ENCODE assay signal across 35 cellular contexts in genomic region chr2:19425419-19425818, GRCh38.
DNase-seq lines count a peak whose midpoint lies in the region; ATAC-seq, FAIRE-seq and TF ChIP-seq lines count a peak whose summit lies in the region.
"Had no signal": no experiment of that assay in that cellular context is flagged by ENCODE, and none has a peak within 500 bp of the region (broad histone marks: within the 10 kb centered on the region; RNA-seq: fewer than 3 reads in every experiment).

No MANE protein-coding gene starts in this region.

- H3K18ac ChIP-seq in H1 (ENCODE audit: extremely low read depth, low read length) = no peak overlapping the region

- no peaks in the 10 kb centered on the region for H3K23me2 ChIP-seq in H1 (ENCODE audit: low read depth, low read length)

- no peak overlapping the region for H2BK20ac ChIP-seq in H1 (ENCODE audit: low read length)

- H4K20me1 ChIP-seq in H1 (replicated peaks in 1 of 2; ENCODE audit: control insufficient read depth in 1 of 2, insufficient read depth in 2 of 2, low read length in 2 of 2) = no peaks in the 10 kb centered on the region

- no peak overlapping the region for H3K4ac ChIP-seq in H1 (replicated peaks; ENCODE audit: insufficient read length, low read depth, low read length)

- POLR2A ChIA-PET in H1 (lab: Charles Lee; ENCODE audit: partially characterized antibody) = no interaction called here

- no peaks in the 10 kb centered on the region for H3K79me2 ChIP-seq in H1 (ENCODE audit: control insufficient read depth in 1 of 2, insufficient read depth in 2 of 2, low read length in 2 of 2)

- peak; percentile 7 for FAIRE-seq in H1 (lab: Jason Lieb, UNC)
- FAIRE-seq: A204.1, D721Med, H54 had no signal

- intact Hi-C loops in Right ventricle myocardium superior (cut with DNase I) = no loop called here
- intact Hi-C loops in left ventricle myocardium inferior (cut with micrococcal nuclease) = no loop called here
- intact Hi-C loops in activated T-helper 1 cell treated with anti-CD3 and anti-CD28 coated beads, Interleukin-12 subunit alpha, Interleukin-12 subunit beta, Interleukin-2, Interleukin-4 antibody, amounts not matched to agents 30 ng/mL and 10 ng/mL and 1 ng/mL, durations not matched to agents 14 hours and 24 hours and 36 hours (cut with micrococcal nuclease) = no loop called here

- no peak overlapping the region for H2BK5ac ChIP-seq in H1 (ENCODE audit: low read depth, low read length)

- no peaks in the 10 kb centered on the region for H3K79me1 ChIP-seq in H1 (ENCODE audit: low read depth, low read length)

- 74% methylated on average over 2 of the region's 2 CpGs; no CpG with 5 or more reads in 1 of the 2 experiments for WGBS in H1 (ENCODE audit: extremely low coverage in 1 of 2, insufficient coverage in 1 of 2, insufficient read length in 1 of 2, insufficient replicate concordance in 2 of 2, low coverage in 1 of 2, low lambda C conversion rate in 2 of 2, missing lambda C conversion rate in 1 of 2), 2 experiments

- TF ChIP-seq POLR2A in H1 (IDR thresholded peaks at IDR 0.05; ENCODE audit: control extremely low read depth in 1 of 2, low read depth in 2 of 2, low read length in 2 of 2) = no peak

- H3K14ac ChIP-seq in H1 (ENCODE audit: insufficient read length) = no peak overlapping the region

- H3K4me1 ChIP-seq in right atrium auricular region (no peaks in the 10 kb centered on the region), H1 (replicated peaks in 1 of 4; ENCODE audit: control insufficient read depth in 3 of 4, insufficient read depth in 4 of 4, low read length in 3 of 4) (peaks cover 0 to 15% (median 5%) of the 10 kb centered on the region in 4 experiments; a peak in 3 of 7 replicates), left ventricle myocardium inferior (peaks cover 2% of the 10 kb centered on the region)

- H3K4me3 ChIP-seq in right atrium auricular region = no peak overlapping the region
- H3K4me3 ChIP-seq in H1 (ENCODE audit: extremely low read depth in 1 of 4, insufficient read depth in 2 of 4, low read depth in 3 of 4, low read length in 4 of 4) = peak overlapping the region in 1 of 4 experiments; percentile 2; a peak in 1 of 8 replicates
- H3K4me3 ChIP-seq in left ventricle myocardium inferior = no peak overlapping the region
- H3K4me3 ChIP-seq: cardiac muscle cell, smooth muscle cell, thoracic aorta had no signal

- DNase-seq in Right ventricle myocardium superior (no peak), right atrium auricular region (ENCODE audit: low spot score) (no peak), H1 (ENCODE audit: low read depth in 1 of 2, low spot score in 2 of 2) (no peak), left ventricle myocardium inferior (no peak), GF-D8 (lab: John Stamatoyannopoulos, UW) (no peak)
- no peak for DNase-seq in activated T-helper 1 cell treated with anti-CD3 and anti-CD28 coated beads, Interleukin-12 subunit alpha, Interleukin-12 subunit beta, Interleukin-2, Interleukin-4 antibody, amounts not matched to agents 30 ng/mL and 10 ng/mL and 1 ng/mL, durations not matched to agents 14 hours and 24 hours and 36 hours (ENCODE audit: low spot score)
- no peak for DNase-seq in activated T-cell treated with anti-CD3 and anti-CD28 coated beads, Interleukin-2, amount 50 U/mL, for 72 hours
- DNase-seq: activated CD4-positive, CD25-positive, alpha-beta regulatory T cell treated with anti-CD3 and anti-CD28 coated beads, Interleukin-2, amount 50 U/mL, for 72 hours; activated CD8-positive, alpha-beta memory T cell treated with anti-CD3 and anti-CD28 coated beads, Interleukin-2, amount 50 U/mL, for 48 hours; activated CD8-positive, alpha-beta T cell treated with anti-CD3 and anti-CD28 coated beads for 36 hours; activated naive CD4-positive, alpha-beta T cell treated with anti-CD3 and anti-CD28 coated beads, Interleukin-2, amount 10 ng/mL, durations not matched to agents 7 days and 5 days; amygdala; CD4-positive, CD25-positive, alpha-beta regulatory T cell; cortex of kidney; DND-41; effector memory CD4-positive, alpha-beta T cell; left colon; NCI-H1105; NCI-H187; NCI-H2171 treated with DMSO at 0.1 percent for 48 hours; NCI-H510A; PC-3; stimulated activated CD4-positive, alpha-beta T cell treated with anti-CD3 and anti-CD28 coated beads, Interleukin-2, amount 100 ng/mL, for 24 hours; T-helper 17 cell had no signal

- H3K4me2 ChIP-seq in H1 (ENCODE audit: insufficient read depth in 1 of 2, low read depth in 2 of 2, low read length in 2 of 2) = peak overlapping the region; percentile 40 to 41; a peak in 3 of 4 replicates
- H3K4me2 ChIP-seq: smooth muscle cell had no signal

- no peaks in the 10 kb centered on the region for H3K36me3 ChIP-seq in right atrium auricular region
- H3K36me3 ChIP-seq in H1 (ENCODE audit: control insufficient read depth in 2 of 4, insufficient read depth in 4 of 4, low read length in 3 of 4) = no peaks in the 10 kb centered on the region
- H3K36me3 ChIP-seq in left ventricle myocardium inferior = no peaks in the 10 kb centered on the region
- H3K36me3 ChIP-seq: cardiac muscle cell, thoracic aorta had no signal

- H4K91ac ChIP-seq in H1 (replicated peaks; ENCODE audit: insufficient read length, low read length) = no peak overlapping the region

- no peak overlapping the region for H3K27ac Mint-ChIP-seq in activated T-helper 1 cell treated with anti-CD3 and anti-CD28 coated beads, Interleukin-12 subunit alpha, Interleukin-12 subunit beta, Interleukin-2, Interleukin-4 antibody, amounts not matched to agents 30 ng/mL and 10 ng/mL and 1 ng/mL, durations not matched to agents 14 hours and 24 hours and 36 hours
- H3K27ac Mint-ChIP-seq in activated T-cell treated with anti-CD3 and anti-CD28 coated beads, Interleukin-2, amount 50 U/mL, for 72 hours = no peak overlapping the region
- H3K27ac Mint-ChIP-seq: activated CD8-positive, alpha-beta T cell treated with anti-CD3 and anti-CD28 coated beads for 36 hours; activated naive CD4-positive, alpha-beta T cell treated with anti-CD3 and anti-CD28 coated beads, Interleukin-2, amount 10 ng/mL, durations not matched to agents 7 days and 5 days; activated T-helper 17 cell treated with anti-CD3 and anti-CD28 coated beads, Interleukin-2, amount 50 U/mL, for 72 hours; CD4-positive, CD25-positive, alpha-beta regulatory T cell; natural killer cell treated with Interleukin-12 subunit alpha and Interleukin-12 subunit beta and Interleukin-15 and Interleukin-18, amount 100 ng/mL, for 72 hours; stimulated activated naive CD8-positive, alpha-beta T cell treated with anti-CD3 and anti-CD28 coated beads, Interleukin-15, Interleukin-2, amounts not matched to agents 100 ng/mL and 50 ng/mL, for 24 hours; T-helper 17 cell had no signal

- H4K5ac ChIP-seq in H1 (ENCODE audit: insufficient read length, low read depth, low read length) = no peak overlapping the region

- no peak overlapping the region for H3K4me3 Mint-ChIP-seq in activated T-helper 1 cell treated with anti-CD3 and anti-CD28 coated beads, Interleukin-12 subunit alpha, Interleukin-12 subunit beta, Interleukin-2, Interleukin-4 antibody, amounts not matched to agents 30 ng/mL and 10 ng/mL and 1 ng/mL, durations not matched to agents 14 hours and 24 hours and 36 hours
- no peak overlapping the region for H3K4me3 Mint-ChIP-seq in activated T-cell treated with anti-CD3 and anti-CD28 coated beads, Interleukin-2, amount 50 U/mL, for 72 hours
- H3K4me3 Mint-ChIP-seq: activated CD8-positive, alpha-beta T cell treated with anti-CD3 and anti-CD28 coated beads for 36 hours; activated naive CD4-positive, alpha-beta T cell treated with anti-CD3 and anti-CD28 coated beads, Interleukin-2, amount 10 ng/mL, durations not matched to agents 7 days and 5 days; activated T-helper 17 cell treated with anti-CD3 and anti-CD28 coated beads, Interleukin-2, amount 50 U/mL, for 72 hours; CD4-positive, CD25-positive, alpha-beta regulatory T cell; natural killer cell treated with Interleukin-12 subunit alpha and Interleukin-12 subunit beta and Interleukin-15 and Interleukin-18, amount 100 ng/mL, for 72 hours; stimulated activated naive CD8-positive, alpha-beta T cell treated with anti-CD3 and anti-CD28 coated beads, Interleukin-15, Interleukin-2, amounts not matched to agents 100 ng/mL and 50 ng/mL, for 24 hours; T-helper 17 cell had no signal

- no peak overlapping the region for H2AK5ac ChIP-seq in H1 (ENCODE audit: low read depth, low read length)

- TF ChIP-seq CTCF in right atrium auricular region (IDR thresholded peaks at IDR 0.05) (no peak), H1 (IDR thresholded peaks at IDR 0.05; ENCODE audit: control extremely low read depth in 1 of 3, insufficient read depth in 1 of 3, low read depth in 1 of 3, low read length in 3 of 3) (no peak), left ventricle myocardium inferior (IDR thresholded peaks at IDR 0.05; ENCODE audit: borderline replicate concordance) (no peak)

- H3K27ac ChIP-seq in right atrium auricular region (no peak overlapping the region), H1 (ENCODE audit: low read depth, low read length) (no peak overlapping the region), left ventricle myocardium inferior (replicated peaks) (peak overlapping the region; percentile 35)
- H3K27ac ChIP-seq: cardiac muscle cell, thoracic aorta had no signal

- TF ChIP-seq EP300 in H1 (IDR thresholded peaks at IDR 0.05; ENCODE audit: borderline replicate concordance in 1 of 2, low read depth in 2 of 2, low read length in 2 of 2) = no peak

- no peak overlapping the region for H3K56ac ChIP-seq in H1 (replicated peaks; ENCODE audit: insufficient read length, low read depth, low read length)

- ATAC-seq in Right ventricle myocardium superior (ENCODE audit: poor library complexity) = peak; percentile 83
- no peak for ATAC-seq in GM19397 (IDR thresholded peaks at IDR 0.05; ENCODE audit: unreplicated experiment)
- no peak for ATAC-seq in activated T-cell treated with anti-CD3 and anti-CD28 coated beads, Interleukin-2, amount 50 U/mL, for 72 hours (replicated peaks in 1 of 2)
- ATAC-seq: activated CD8-positive, alpha-beta T cell treated with anti-CD3 and anti-CD28 coated beads for 36 hours; activated T-helper 17 cell treated with anti-CD3 and anti-CD28 coated beads, Interleukin-2, amount 50 U/mL, for 72 hours; left colon; natural killer cell treated with Interleukin-12 subunit alpha and Interleukin-12 subunit beta and Interleukin-15 and Interleukin-18, amount 100 ng/mL, for 72 hours; PC-3; SK-N-SH treated with all-trans-retinoic acid at 6 μM for 48 hours; T-helper 17 cell had no signal

- TF ChIP-seq RAD21 in H1 (IDR thresholded peaks at IDR 0.05 in 1 of 2, conservative IDR thresholded peaks at IDR 0.05 in 1 of 2; ENCODE audit: low read depth in 2 of 2, low read length in 2 of 2) = no peak

- no peak overlapping the region for H3K23ac ChIP-seq in H1 (ENCODE audit: insufficient read length)

- H3K9me3 Mint-ChIP-seq in activated T-helper 1 cell treated with anti-CD3 and anti-CD28 coated beads, Interleukin-12 subunit alpha, Interleukin-12 subunit beta, Interleukin-2, Interleukin-4 antibody, amounts not matched to agents 30 ng/mL and 10 ng/mL and 1 ng/mL, durations not matched to agents 14 hours and 24 hours and 36 hours = no peaks in the 10 kb centered on the region
- H3K9me3 Mint-ChIP-seq in activated T-cell treated with anti-CD3 and anti-CD28 coated beads, Interleukin-2, amount 50 U/mL, for 72 hours = no peaks in the 10 kb centered on the region
- H3K9me3 Mint-ChIP-seq: activated CD8-positive, alpha-beta T cell treated with anti-CD3 and anti-CD28 coated beads for 36 hours; activated naive CD4-positive, alpha-beta T cell treated with anti-CD3 and anti-CD28 coated beads, Interleukin-2, amount 10 ng/mL, durations not matched to agents 7 days and 5 days; activated T-helper 17 cell treated with anti-CD3 and anti-CD28 coated beads, Interleukin-2, amount 50 U/mL, for 72 hours; natural killer cell treated with Interleukin-12 subunit alpha and Interleukin-12 subunit beta and Interleukin-15 and Interleukin-18, amount 100 ng/mL, for 72 hours; stimulated activated naive CD8-positive, alpha-beta T cell treated with anti-CD3 and anti-CD28 coated beads, Interleukin-15, Interleukin-2, amounts not matched to agents 100 ng/mL and 50 ng/mL, for 24 hours had no signal

- no peaks in the 10 kb centered on the region for H3K36me3 Mint-ChIP-seq in activated T-helper 1 cell treated with anti-CD3 and anti-CD28 coated beads, Interleukin-12 subunit alpha, Interleukin-12 subunit beta, Interleukin-2, Interleukin-4 antibody, amounts not matched to agents 30 ng/mL and 10 ng/mL and 1 ng/mL, durations not matched to agents 14 hours and 24 hours and 36 hours (ENCODE audit: low read depth)
- H3K36me3 Mint-ChIP-seq in activated T-cell treated with anti-CD3 and anti-CD28 coated beads, Interleukin-2, amount 50 U/mL, for 72 hours (ENCODE audit: insufficient read depth in 2 of 2) = no peaks in the 10 kb centered on the region
- H3K36me3 Mint-ChIP-seq: activated naive CD4-positive, alpha-beta T cell treated with anti-CD3 and anti-CD28 coated beads, Interleukin-2, amount 10 ng/mL, durations not matched to agents 7 days and 5 days; CD4-positive, CD25-positive, alpha-beta regulatory T cell; natural killer cell treated with Interleukin-12 subunit alpha and Interleukin-12 subunit beta and Interleukin-15 and Interleukin-18, amount 100 ng/mL, for 72 hours had no signal

- no peak overlapping the region for H2BK12ac ChIP-seq in H1 (ENCODE audit: low read depth, low read length)

- H2AFZ ChIP-seq in H1 (ENCODE audit: low read length) = peak overlapping the region; percentile 61; the same call in 1 of the 2 replicates

- H3K4me1 Mint-ChIP-seq in activated T-helper 1 cell treated with anti-CD3 and anti-CD28 coated beads, Interleukin-12 subunit alpha, Interleukin-12 subunit beta, Interleukin-2, Interleukin-4 antibody, amounts not matched to agents 30 ng/mL and 10 ng/mL and 1 ng/mL, durations not matched to agents 14 hours and 24 hours and 36 hours (ENCODE audit: low read depth) = no peaks in the 10 kb centered on the region
- H3K4me1 Mint-ChIP-seq in activated T-cell treated with anti-CD3 and anti-CD28 coated beads, Interleukin-2, amount 50 U/mL, for 72 hours (ENCODE audit: low read depth) = no peaks in the 10 kb centered on the region
- H3K4me1 Mint-ChIP-seq: activated naive CD4-positive, alpha-beta T cell treated with anti-CD3 and anti-CD28 coated beads, Interleukin-2, amount 10 ng/mL, durations not matched to agents 7 days and 5 days; activated T-helper 17 cell treated with anti-CD3 and anti-CD28 coated beads, Interleukin-2, amount 50 U/mL, for 72 hours; CD4-positive, CD25-positive, alpha-beta regulatory T cell; T-helper 17 cell had no signal

- no peak overlapping the region for H3K9ac ChIP-seq in H1 (replicated peaks in 1 of 4; ENCODE audit: extremely low read depth in 1 of 4, low read depth in 3 of 4, low read length in 3 of 4)

- no peak overlapping the region for H4K8ac ChIP-seq in H1 (ENCODE audit: extremely low read depth, insufficient read depth, low read length)

- H3K9me3 ChIP-seq in right atrium auricular region (no peaks in the 10 kb centered on the region), H1 (ENCODE audit: insufficient read depth in 2 of 2, low read depth in 1 of 2, low read length in 1 of 2) (no peaks in the 10 kb centered on the region), left ventricle myocardium inferior (replicated peaks) (no peaks in the 10 kb centered on the region)
- H3K9me3 ChIP-seq: thoracic aorta had no signal

- H3K27me3 ChIP-seq in right atrium auricular region (no peaks in the 10 kb centered on the region), H1 (replicated peaks in 1 of 4; ENCODE audit: control insufficient read depth in 3 of 4, extremely low read depth in 1 of 4, insufficient read depth in 3 of 4, low read length in 3 of 4) (no peaks in the 10 kb centered on the region), left ventricle myocardium inferior (ENCODE audit: low read depth) (no peaks in the 10 kb centered on the region)
- H3K27me3 ChIP-seq: cardiac muscle cell had no signal

- no peak overlapping the region for H2BK120ac ChIP-seq in H1 (replicated peaks; ENCODE audit: low read depth, low read length)

- H2BK15ac ChIP-seq in H1 (ENCODE audit: low read length) = no peak overlapping the region

- CTCF ChIA-PET in H1 (lab: Charles Lee; ENCODE audit: partially characterized antibody) = interaction anchor here (1.1 to 1.6 kb wide), 2 partner anchors 10 to 62 kb away, joined by 4 read pairs; no protein-coding TSS in a partner anchor

- H3K27me3 Mint-ChIP-seq in activated T-helper 1 cell treated with anti-CD3 and anti-CD28 coated beads, Interleukin-12 subunit alpha, Interleukin-12 subunit beta, Interleukin-2, Interleukin-4 antibody, amounts not matched to agents 30 ng/mL and 10 ng/mL and 1 ng/mL, durations not matched to agents 14 hours and 24 hours and 36 hours (ENCODE audit: insufficient read depth) = peaks cover 4% of the 10 kb centered on the region
- H3K27me3 Mint-ChIP-seq in activated T-cell treated with anti-CD3 and anti-CD28 coated beads, Interleukin-2, amount 50 U/mL, for 72 hours (ENCODE audit: low read depth) = peaks cover 30% of the 10 kb centered on the region
- H3K27me3 Mint-ChIP-seq: CD4-positive, CD25-positive, alpha-beta regulatory T cell had no signal
